ENCODE assay signal across 1 cellular context in the genomic region with DNA sequence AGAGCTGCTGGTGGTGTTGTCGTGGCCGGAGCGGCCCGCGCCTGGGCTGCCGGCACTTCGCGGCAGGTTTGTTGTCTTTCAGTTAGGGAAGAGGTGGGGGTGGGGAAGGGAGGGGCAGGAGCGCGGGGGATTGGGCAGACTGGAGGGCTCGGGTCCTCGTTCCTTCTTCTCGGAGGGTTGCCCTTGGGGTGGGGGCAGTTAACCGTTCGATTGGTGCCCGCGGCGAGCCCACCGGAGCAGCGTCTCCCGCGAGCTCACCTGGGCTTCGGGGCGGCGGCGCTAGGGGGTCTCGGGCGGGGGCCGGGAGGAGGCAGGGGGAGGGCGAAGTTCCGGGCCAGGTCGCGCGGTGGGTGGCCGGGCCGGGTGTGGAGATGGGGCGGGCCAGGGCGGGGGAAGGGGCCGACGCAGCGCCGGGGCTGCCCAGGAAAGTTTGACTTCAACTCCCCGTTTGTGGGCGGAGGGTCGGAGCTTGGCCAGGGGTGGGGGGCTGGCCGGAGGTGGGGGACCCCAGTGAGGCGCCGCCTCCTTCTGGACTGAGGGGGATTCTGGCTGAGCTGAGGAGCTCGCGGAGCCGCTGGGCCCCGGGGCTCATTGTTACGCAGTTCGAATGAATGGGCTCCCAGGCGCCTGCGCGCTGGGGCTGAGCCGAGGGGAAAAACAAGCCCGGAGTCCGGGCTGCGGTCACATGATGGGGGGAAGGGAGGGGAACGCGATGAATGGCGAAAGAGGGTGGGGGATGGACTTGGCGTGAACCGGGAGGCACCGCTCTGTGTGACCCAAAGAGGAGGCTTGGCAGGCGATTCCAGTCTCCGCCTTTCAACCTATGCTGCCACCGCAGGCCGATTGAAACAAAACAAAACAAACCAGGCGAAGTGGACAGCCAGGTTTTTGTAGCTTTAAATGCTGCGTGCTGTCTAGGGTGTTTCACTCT.
A peak's percentile ranks its signal among the peaks of the same experiment; 100 is the strongest.
TF ChIP-seq lines count a peak whose summit lies in the region.

No MANE protein-coding gene starts in this region.

TF ChIP-seq in K562, 482 proteins besides CTCF, POLR2A, EP300 and RAD21 (continued from another document and continues in another):
- TF ChIP-seq RFX5 (IDR thresholded peaks at IDR 0.05; ENCODE audit: low read depth, low read length) (peak; percentile 32; the same call in 1 of the 2 replicates), SP1 (CRISPR knock-in tag; IDR thresholded peaks at IDR 0.05) (peak; percentile 84), ZFP1 (CRISPR knock-in tag; IDR thresholded peaks at IDR 0.05) (no peak), BRD9 (IDR thresholded peaks at IDR 0.05; ENCODE audit: low read depth, partially characterized antibody) (peak; percentile 45), NCOA2 (IDR thresholded peaks at IDR 0.05; ENCODE audit: partially characterized antibody in 2 of 2) (no peak), RFX7 (CRISPR knock-in tag; IDR thresholded peaks at IDR 0.05) (no peak), ZNF282 (CRISPR knock-in tag; IDR thresholded peaks at IDR 0.05) (no peak), ZNF583 (CRISPR knock-in tag; IDR thresholded peaks at IDR 0.05) (0 out of 2 replicates have a peak, but pooled peaks have one; percentile 25), RB1 (IDR thresholded peaks at IDR 0.05; ENCODE audit: low read depth) (peak; percentile 72), FOXK1 (CRISPR knock-in tag; IDR thresholded peaks at IDR 0.05; ENCODE audit: borderline replicate concordance) (peak; percentile 40; the same call in 1 of the 2 replicates), ZC3H4 (CRISPR knock-in tag; IDR thresholded peaks at IDR 0.05; ENCODE audit: borderline replicate concordance) (no peak; the same call in 1 of the 2 replicates), ZBTB8A (IDR thresholded peaks at IDR 0.05; ENCODE audit: partially characterized antibody) (no peak), GATA2 (CRISPR knock-in tag; IDR thresholded peaks at IDR 0.05) (no peak), MTA2 (IDR thresholded peaks at IDR 0.05; ENCODE audit: low read depth) (no peak; the same call in 1 of the 2 replicates), ERF (CRISPR knock-in tag; IDR thresholded peaks at IDR 0.05) (peak; percentile 65; the same call in 1 of the 2 replicates), POU5F1 (IDR thresholded peaks at IDR 0.05; ENCODE audit: borderline replicate concordance, low read depth, low read length, partially characterized antibody) (no peak), NFIX (CRISPR knock-in tag; IDR thresholded peaks at IDR 0.05; ENCODE audit: low read depth) (no peak), BDP1 (IDR thresholded peaks at IDR 0.05; ENCODE audit: insufficient read depth, insufficient read length) (no peak)
- TF ChIP-seq, protein P1, sequence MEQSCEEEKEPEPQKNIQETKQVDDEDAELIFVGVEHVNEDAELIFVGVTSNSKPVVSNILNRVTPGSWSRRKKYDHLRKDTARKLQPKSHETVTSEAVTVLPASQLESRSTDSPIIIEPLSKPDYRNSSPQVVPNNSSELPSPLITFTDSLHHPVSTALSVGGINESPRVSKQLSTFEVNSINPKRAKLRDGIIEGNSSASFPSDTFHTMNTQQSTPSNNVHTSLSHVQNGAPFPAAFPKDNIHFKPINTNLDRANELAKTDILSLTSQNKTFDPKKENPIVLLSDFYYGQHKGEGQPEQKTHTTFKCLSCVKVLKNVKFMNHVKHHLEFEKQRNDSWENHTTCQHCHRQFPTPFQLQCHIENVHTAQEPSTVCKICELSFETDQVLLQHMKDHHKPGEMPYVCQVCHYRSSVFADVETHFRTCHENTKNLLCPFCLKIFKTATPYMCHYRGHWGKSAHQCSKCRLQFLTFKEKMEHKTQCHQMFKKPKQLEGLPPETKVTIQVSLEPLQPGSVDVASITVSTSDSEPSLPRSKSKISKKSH (CRISPR knock-in tag; IDR thresholded peaks at IDR 0.05), result no peak
- TF ChIP-seq, protein P2, sequence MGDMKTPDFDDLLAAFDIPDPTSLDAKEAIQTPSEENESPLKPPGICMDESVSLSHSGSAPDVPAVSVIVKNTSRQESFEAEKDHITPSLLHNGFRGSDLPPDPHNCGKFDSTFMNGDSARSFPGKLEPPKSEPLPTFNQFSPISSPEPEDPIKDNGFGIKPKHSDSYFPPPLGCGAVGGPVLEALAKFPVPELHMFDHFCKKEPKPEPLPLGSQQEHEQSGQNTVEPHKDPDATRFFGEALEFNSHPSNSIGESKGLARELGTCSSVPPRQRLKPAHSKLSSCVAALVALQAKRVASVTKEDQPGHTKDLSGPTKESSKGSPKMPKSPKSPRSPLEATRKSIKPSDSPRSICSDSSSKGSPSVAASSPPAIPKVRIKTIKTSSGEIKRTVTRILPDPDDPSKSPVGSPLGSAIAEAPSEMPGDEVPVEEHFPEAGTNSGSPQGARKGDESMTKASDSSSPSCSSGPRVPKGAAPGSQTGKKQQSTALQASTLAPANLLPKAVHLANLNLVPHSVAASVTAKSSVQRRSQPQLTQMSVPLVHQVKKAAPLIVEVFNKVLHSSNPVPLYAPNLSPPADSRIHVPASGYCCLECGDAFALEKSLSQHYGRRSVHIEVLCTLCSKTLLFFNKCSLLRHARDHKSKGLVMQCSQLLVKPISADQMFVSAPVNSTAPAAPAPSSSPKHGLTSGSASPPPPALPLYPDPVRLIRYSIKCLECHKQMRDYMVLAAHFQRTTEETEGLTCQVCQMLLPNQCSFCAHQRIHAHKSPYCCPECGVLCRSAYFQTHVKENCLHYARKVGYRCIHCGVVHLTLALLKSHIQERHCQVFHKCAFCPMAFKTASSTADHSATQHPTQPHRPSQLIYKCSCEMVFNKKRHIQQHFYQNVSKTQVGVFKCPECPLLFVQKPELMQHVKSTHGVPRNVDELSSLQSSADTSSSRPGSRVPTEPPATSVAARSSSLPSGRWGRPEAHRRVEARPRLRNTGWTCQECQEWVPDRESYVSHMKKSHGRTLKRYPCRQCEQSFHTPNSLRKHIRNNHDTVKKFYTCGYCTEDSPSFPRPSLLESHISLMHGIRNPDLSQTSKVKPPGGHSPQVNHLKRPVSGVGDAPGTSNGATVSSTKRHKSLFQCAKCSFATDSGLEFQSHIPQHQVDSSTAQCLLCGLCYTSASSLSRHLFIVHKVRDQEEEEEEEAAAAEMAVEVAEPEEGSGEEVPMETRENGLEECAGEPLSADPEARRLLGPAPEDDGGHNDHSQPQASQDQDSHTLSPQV (IDR thresholded peaks at IDR 0.05), result no peak; the same call in 1 of the 2 replicates
- TF ChIP-seq, protein P3, sequence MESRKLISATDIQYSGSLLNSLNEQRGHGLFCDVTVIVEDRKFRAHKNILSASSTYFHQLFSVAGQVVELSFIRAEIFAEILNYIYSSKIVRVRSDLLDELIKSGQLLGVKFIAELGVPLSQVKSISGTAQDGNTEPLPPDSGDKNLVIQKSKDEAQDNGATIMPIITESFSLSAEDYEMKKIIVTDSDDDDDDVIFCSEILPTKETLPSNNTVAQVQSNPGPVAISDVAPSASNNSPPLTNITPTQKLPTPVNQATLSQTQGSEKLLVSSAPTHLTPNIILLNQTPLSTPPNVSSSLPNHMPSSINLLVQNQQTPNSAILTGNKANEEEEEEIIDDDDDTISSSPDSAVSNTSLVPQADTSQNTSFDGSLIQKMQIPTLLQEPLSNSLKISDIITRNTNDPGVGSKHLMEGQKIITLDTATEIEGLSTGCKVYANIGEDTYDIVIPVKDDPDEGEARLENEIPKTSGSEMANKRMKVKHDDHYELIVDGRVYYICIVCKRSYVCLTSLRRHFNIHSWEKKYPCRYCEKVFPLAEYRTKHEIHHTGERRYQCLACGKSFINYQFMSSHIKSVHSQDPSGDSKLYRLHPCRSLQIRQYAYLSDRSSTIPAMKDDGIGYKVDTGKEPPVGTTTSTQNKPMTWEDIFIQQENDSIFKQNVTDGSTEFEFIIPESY (CRISPR knock-in tag; IDR thresholded peaks at IDR 0.05), result no peak
- TF ChIP-seq, protein P4, sequence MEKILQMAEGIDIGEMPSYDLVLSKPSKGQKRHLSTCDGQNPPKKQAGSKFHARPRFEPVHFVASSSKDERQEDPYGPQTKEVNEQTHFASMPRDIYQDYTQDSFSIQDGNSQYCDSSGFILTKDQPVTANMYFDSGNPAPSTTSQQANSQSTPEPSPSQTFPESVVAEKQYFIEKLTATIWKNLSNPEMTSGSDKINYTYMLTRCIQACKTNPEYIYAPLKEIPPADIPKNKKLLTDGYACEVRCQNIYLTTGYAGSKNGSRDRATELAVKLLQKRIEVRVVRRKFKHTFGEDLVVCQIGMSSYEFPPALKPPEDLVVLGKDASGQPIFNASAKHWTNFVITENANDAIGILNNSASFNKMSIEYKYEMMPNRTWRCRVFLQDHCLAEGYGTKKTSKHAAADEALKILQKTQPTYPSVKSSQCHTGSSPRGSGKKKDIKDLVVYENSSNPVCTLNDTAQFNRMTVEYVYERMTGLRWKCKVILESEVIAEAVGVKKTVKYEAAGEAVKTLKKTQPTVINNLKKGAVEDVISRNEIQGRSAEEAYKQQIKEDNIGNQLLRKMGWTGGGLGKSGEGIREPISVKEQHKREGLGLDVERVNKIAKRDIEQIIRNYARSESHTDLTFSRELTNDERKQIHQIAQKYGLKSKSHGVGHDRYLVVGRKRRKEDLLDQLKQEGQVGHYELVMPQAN (IDR thresholded peaks at IDR 0.05; ENCODE audit: borderline replicate concordance), result peak; percentile 96; the same call in 1 of the 2 replicates
- TF ChIP-seq, protein P5, sequence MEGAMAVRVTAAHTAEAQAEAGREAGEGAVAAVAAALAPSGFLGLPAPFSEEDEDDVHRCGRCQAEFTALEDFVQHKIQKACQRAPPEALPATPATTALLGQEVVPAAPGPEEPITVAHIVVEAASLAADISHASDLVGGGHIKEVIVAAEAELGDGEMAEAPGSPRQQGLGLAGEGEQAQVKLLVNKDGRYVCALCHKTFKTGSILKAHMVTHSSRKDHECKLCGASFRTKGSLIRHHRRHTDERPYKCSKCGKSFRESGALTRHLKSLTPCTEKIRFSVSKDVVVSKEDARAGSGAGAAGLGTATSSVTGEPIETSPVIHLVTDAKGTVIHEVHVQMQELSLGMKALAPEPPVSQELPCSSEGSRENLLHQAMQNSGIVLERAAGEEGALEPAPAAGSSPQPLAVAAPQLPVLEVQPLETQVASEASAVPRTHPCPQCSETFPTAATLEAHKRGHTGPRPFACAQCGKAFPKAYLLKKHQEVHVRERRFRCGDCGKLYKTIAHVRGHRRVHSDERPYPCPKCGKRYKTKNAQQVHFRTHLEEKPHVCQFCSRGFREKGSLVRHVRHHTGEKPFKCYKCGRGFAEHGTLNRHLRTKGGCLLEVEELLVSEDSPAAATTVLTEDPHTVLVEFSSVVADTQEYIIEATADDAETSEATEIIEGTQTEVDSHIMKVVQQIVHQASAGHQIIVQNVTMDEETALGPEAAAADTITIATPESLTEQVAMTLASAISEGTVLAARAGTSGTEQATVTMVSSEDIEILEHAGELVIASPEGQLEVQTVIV (CRISPR knock-in tag; IDR thresholded peaks at IDR 0.05; ENCODE audit: borderline replicate concordance), result no peak
- TF ChIP-seq, protein P6, sequence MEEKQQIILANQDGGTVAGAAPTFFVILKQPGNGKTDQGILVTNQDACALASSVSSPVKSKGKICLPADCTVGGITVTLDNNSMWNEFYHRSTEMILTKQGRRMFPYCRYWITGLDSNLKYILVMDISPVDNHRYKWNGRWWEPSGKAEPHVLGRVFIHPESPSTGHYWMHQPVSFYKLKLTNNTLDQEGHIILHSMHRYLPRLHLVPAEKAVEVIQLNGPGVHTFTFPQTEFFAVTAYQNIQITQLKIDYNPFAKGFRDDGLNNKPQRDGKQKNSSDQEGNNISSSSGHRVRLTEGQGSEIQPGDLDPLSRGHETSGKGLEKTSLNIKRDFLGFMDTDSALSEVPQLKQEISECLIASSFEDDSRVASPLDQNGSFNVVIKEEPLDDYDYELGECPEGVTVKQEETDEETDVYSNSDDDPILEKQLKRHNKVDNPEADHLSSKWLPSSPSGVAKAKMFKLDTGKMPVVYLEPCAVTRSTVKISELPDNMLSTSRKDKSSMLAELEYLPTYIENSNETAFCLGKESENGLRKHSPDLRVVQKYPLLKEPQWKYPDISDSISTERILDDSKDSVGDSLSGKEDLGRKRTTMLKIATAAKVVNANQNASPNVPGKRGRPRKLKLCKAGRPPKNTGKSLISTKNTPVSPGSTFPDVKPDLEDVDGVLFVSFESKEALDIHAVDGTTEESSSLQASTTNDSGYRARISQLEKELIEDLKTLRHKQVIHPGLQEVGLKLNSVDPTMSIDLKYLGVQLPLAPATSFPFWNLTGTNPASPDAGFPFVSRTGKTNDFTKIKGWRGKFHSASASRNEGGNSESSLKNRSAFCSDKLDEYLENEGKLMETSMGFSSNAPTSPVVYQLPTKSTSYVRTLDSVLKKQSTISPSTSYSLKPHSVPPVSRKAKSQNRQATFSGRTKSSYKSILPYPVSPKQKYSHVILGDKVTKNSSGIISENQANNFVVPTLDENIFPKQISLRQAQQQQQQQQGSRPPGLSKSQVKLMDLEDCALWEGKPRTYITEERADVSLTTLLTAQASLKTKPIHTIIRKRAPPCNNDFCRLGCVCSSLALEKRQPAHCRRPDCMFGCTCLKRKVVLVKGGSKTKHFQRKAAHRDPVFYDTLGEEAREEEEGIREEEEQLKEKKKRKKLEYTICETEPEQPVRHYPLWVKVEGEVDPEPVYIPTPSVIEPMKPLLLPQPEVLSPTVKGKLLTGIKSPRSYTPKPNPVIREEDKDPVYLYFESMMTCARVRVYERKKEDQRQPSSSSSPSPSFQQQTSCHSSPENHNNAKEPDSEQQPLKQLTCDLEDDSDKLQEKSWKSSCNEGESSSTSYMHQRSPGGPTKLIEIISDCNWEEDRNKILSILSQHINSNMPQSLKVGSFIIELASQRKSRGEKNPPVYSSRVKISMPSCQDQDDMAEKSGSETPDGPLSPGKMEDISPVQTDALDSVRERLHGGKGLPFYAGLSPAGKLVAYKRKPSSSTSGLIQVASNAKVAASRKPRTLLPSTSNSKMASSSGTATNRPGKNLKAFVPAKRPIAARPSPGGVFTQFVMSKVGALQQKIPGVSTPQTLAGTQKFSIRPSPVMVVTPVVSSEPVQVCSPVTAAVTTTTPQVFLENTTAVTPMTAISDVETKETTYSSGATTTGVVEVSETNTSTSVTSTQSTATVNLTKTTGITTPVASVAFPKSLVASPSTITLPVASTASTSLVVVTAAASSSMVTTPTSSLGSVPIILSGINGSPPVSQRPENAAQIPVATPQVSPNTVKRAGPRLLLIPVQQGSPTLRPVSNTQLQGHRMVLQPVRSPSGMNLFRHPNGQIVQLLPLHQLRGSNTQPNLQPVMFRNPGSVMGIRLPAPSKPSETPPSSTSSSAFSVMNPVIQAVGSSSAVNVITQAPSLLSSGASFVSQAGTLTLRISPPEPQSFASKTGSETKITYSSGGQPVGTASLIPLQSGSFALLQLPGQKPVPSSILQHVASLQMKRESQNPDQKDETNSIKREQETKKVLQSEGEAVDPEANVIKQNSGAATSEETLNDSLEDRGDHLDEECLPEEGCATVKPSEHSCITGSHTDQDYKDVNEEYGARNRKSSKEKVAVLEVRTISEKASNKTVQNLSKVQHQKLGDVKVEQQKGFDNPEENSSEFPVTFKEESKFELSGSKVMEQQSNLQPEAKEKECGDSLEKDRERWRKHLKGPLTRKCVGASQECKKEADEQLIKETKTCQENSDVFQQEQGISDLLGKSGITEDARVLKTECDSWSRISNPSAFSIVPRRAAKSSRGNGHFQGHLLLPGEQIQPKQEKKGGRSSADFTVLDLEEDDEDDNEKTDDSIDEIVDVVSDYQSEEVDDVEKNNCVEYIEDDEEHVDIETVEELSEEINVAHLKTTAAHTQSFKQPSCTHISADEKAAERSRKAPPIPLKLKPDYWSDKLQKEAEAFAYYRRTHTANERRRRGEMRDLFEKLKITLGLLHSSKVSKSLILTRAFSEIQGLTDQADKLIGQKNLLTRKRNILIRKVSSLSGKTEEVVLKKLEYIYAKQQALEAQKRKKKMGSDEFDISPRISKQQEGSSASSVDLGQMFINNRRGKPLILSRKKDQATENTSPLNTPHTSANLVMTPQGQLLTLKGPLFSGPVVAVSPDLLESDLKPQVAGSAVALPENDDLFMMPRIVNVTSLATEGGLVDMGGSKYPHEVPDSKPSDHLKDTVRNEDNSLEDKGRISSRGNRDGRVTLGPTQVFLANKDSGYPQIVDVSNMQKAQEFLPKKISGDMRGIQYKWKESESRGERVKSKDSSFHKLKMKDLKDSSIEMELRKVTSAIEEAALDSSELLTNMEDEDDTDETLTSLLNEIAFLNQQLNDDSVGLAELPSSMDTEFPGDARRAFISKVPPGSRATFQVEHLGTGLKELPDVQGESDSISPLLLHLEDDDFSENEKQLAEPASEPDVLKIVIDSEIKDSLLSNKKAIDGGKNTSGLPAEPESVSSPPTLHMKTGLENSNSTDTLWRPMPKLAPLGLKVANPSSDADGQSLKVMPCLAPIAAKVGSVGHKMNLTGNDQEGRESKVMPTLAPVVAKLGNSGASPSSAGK (IDR thresholded peaks at IDR 0.05), result no peak
